13 cellular contexts compared by ENCODE assay signal in the genomic region with DNA sequence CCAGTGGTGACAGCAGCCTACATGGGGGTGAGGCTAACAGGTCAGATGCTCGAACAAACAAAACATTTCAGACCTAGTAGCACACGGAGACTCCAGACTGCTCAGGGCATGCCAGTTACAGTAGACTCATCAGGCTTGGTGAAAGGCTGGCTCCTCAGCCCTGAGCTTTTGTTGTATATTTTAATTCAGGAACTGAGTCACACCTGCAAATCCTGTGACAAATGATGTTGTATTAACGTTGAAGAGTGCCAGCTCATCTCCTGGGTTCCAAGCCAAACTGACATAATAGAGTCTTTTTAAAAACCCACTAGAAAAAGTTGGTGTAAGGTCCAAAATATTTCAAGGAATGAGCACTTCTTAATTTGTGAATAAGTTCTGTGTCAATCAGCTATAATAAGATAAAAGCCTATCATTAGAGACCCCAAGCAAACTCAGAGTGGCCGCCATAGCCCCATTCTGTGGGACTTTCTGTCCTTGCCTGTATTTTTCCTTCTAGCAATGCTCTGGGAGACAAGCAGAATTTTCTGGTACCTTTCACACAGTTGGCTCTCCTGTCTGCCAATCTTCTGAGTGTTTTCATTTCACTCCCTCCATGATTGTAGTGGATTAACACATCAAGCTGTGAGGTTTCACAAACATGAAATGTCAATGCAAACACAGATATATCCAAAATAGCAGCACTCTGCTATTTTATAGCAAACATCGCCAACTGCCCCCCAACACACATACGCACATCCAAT.
A peak's percentile ranks its signal among the peaks of the same experiment; 100 is the strongest.
DNase-seq lines count a peak whose midpoint lies in the region; ATAC-seq and TF ChIP-seq lines count a peak whose summit lies in the region.
"Had no signal": no experiment of that assay in that cellular context is flagged by ENCODE, and none has a peak within 500 bp of the region (broad histone marks: within the 10 kb centered on the region; RNA-seq: fewer than 3 reads in every experiment).

No MANE protein-coding gene starts in this region.

- TF ChIP-seq EP300 in suprapubic skin (IDR thresholded peaks at IDR 0.05) = no peak

- no peaks in the 10 kb centered on the region for H3K27me3 ChIP-seq in SJSA1 (replicated peaks)
- H3K27me3 ChIP-seq in suprapubic skin = no peaks in the 10 kb centered on the region
- H3K27me3 ChIP-seq: ascending aorta had no signal

- TF ChIP-seq CTCF in fibroblast of mammary gland (conservative IDR thresholded peaks at IDR 0.05; ENCODE audit: control insufficient read depth, insufficient read depth, low read depth, low read length) = no peak
- no peak for TF ChIP-seq CTCF in suprapubic skin (IDR thresholded peaks at IDR 0.05)

- no peak overlapping the region for H3K4me3 ChIP-seq in SJSA1
- H3K4me3 ChIP-seq in fibroblast of mammary gland (ENCODE audit: control insufficient read depth, low read depth, low read length) = no peak overlapping the region
- H3K4me3 ChIP-seq in suprapubic skin = no peak overlapping the region
- H3K4me3 ChIP-seq: ascending aorta, SK-N-MC had no signal

- H3K27ac ChIP-seq in SJSA1 (peak overlapping the region; percentile 37), suprapubic skin (peak overlapping the region; percentile 3)
- H3K27ac ChIP-seq: ascending aorta, SK-N-MC had no signal

- H3K36me3 ChIP-seq in SJSA1 (no peaks in the 10 kb centered on the region), suprapubic skin (no peaks in the 10 kb centered on the region)
- H3K36me3 ChIP-seq: ascending aorta had no signal

- DNase-seq in NCI-H345 (lab: John Stamatoyannopoulos, UW) (peak; percentile 11), NCI-H345 treated with DMSO at 0.1 percent for 48 hours (lab: John Stamatoyannopoulos, UW; ENCODE audit: unreplicated experiment) (no peak), SJSA1 (ENCODE audit: low read depth in 1 of 2, low spot score in 2 of 2) (peak; percentile 49 to 56), fibroblast of mammary gland (ENCODE audit: low read depth) (peak; percentile 90), suprapubic skin (ENCODE audit: low spot score in 2 of 2) (no peak), MV-4-11 (lab: John Stamatoyannopoulos, UW) (no peak)
- DNase-seq: activated T-cell treated with anti-CD3 and anti-CD28 coated beads, Interleukin-2, amount 50 U/mL, for 1 hour; NCI-H2227 treated with DMSO at 0.1 percent for 48 hours had no signal

- H3K4me1 ChIP-seq in SJSA1 (replicated peaks) (peaks cover 19% of the 10 kb centered on the region), suprapubic skin (peaks cover 7% of the 10 kb centered on the region)
- H3K4me1 ChIP-seq: ascending aorta had no signal

- no peak for TF ChIP-seq POLR2A in suprapubic skin (IDR thresholded peaks at IDR 0.05)

- no peaks in the 10 kb centered on the region for H3K9me3 ChIP-seq in SJSA1 (replicated peaks)
- H3K9me3 ChIP-seq in suprapubic skin = no peaks in the 10 kb centered on the region
- H3K9me3 ChIP-seq: ascending aorta had no signal

- WGBS in suprapubic skin = 56% methylated on average over 6 of the region's 6 CpGs

- ATAC-seq in GM21526 (IDR thresholded peaks at IDR 0.05; ENCODE audit: low FRiP score, unreplicated experiment) (no peak), GM18520 (IDR thresholded peaks at IDR 0.05; ENCODE audit: unreplicated experiment) (no peak)
- ATAC-seq: sciatic nerve had no signal

Comparison
In these comparisons a context has a peak if more than half of its experiments do, and no peak if none do; other contexts are left out.
1. DNase-seq: peak in NCI-H345 (single experiment), SJSA1 (2 of 2) and fibroblast of mammary gland (single experiment); none in NCI-H345 treated with DMSO at 0.1 percent for 48 hours (single experiment), suprapubic skin (0 of 2) and MV-4-11 (single experiment).